8 cellular contexts compared by ENCODE assay signal in genomic region chr13:75695908-75696307, GRCh38. TPM values are rescaled to one million over a fixed set of nuclear protein-coding genes. Genes with fewer than 3 reads are reported as not detected.
DNase-seq lines count a peak whose midpoint lies in the region; ATAC-seq and TF ChIP-seq lines count a peak whose summit lies in the region.
"Not testable (repeated sequence)": the region's sequence is repeated elsewhere in the genome, so short reads cannot be mapped to it uniquely, and the experiment has no call there.

No MANE protein-coding gene starts in this region.

- not testable (repeated sequence) for H3K27ac ChIP-seq in A673 (ENCODE audit: low read depth, low read length, poor library complexity, severe bottlenecking)

- not testable (repeated sequence) for H3K4me1 Mint-ChIP-seq in activated CD4-positive, alpha-beta T cell treated with anti-CD3 and anti-CD28 coated beads, Interleukin-2, amount 10 ng/mL, durations not matched to agents 24 days and 14 days

- H3K9me3 Mint-ChIP-seq in activated CD4-positive, alpha-beta T cell treated with anti-CD3 and anti-CD28 coated beads, Interleukin-2, amount 10 ng/mL, durations not matched to agents 24 days and 14 days, result not testable (repeated sequence)

- not testable (repeated sequence) for H3K4me1 ChIP-seq in A673 (ENCODE audit: insufficient read depth, low read length, poor library complexity, severe bottlenecking)

- H3K36me3 ChIP-seq in A673 (ENCODE audit: insufficient read depth, low read length, poor library complexity, severe bottlenecking), result not testable (repeated sequence)

- not testable (repeated sequence) for H3K27ac Mint-ChIP-seq in activated CD4-positive, alpha-beta T cell treated with anti-CD3 and anti-CD28 coated beads, Interleukin-2, amount 10 ng/mL, durations not matched to agents 24 days and 14 days

- POLR2A ChIA-PET in A673 (lab: Charles Lee; ENCODE audit: low non-redundant PET), result interaction anchor here (0.6 kb wide), 1 partner anchor 1479 kb away, joined by 3 read pairs; no protein-coding TSS in a partner anchor

- not testable (repeated sequence) for H3K9me3 ChIP-seq in A673 (ENCODE audit: low read depth, low read length, poor library complexity, severe bottlenecking)

- H3K4me3 ChIP-seq in A673 (ENCODE audit: low read depth, low read length, poor library complexity, severe bottlenecking), result not testable (repeated sequence)

- H3K4me3 Mint-ChIP-seq in activated CD4-positive, alpha-beta T cell treated with anti-CD3 and anti-CD28 coated beads, Interleukin-2, amount 10 ng/mL, durations not matched to agents 24 days and 14 days, result not testable (repeated sequence)

- not testable (repeated sequence) for H3K36me3 Mint-ChIP-seq in activated CD4-positive, alpha-beta T cell treated with anti-CD3 and anti-CD28 coated beads, Interleukin-2, amount 10 ng/mL, durations not matched to agents 24 days and 14 days (ENCODE audit: low read depth)

- ATAC-seq in GM18858 (IDR thresholded peaks at IDR 0.05; ENCODE audit: unreplicated experiment), result peak; percentile 57
- peak; percentile 47 for ATAC-seq in HG03442 (IDR thresholded peaks at IDR 0.05; ENCODE audit: unreplicated experiment)

- DNase-seq in A673 (ENCODE audit: low spot score), result peak; percentile 75
- DNase-seq in NCI-H748 (lab: John Stamatoyannopoulos, UW; ENCODE audit: unreplicated experiment), result peak; percentile 56
- peak; percentile 90 for DNase-seq in activated CD4-positive, alpha-beta T cell treated with anti-CD3 and anti-CD28 coated beads, Interleukin-2, amount 10 ng/mL, durations not matched to agents 24 days and 14 days
- DNase-seq in central memory CD4-positive, alpha-beta T cell, result peak; percentile 43
- peak; percentile 66 for DNase-seq in iris pigment epithelial cell (ENCODE audit: low read depth)
- DNase-seq in stimulated activated CD4-positive, alpha-beta T cell treated with anti-CD3 and anti-CD28 coated beads, Interleukin-12 subunit alpha, Interleukin-12 subunit beta, amount 100 ng/mL, for 24 hours (ENCODE audit: low read depth in 2 of 2), result peak; percentile 36 to 76

- TF ChIP-seq CTCF in A673 (conservative IDR thresholded peaks at IDR 0.05; ENCODE audit: low read depth, low read length), result peak; percentile 82

- not testable (repeated sequence) for H3K27me3 Mint-ChIP-seq in activated CD4-positive, alpha-beta T cell treated with anti-CD3 and anti-CD28 coated beads, Interleukin-2, amount 10 ng/mL, durations not matched to agents 24 days and 14 days

- BruUV-seq in A673 (replicated peaks; lab: Mats Ljungman, UMichigan), result not testable (repeated sequence)

- not testable (repeated sequence) for H3K27me3 ChIP-seq in A673 (replicated peaks; ENCODE audit: insufficient read depth, low read depth, low read length, poor library complexity)

- intact Hi-C loops in A673 (cut with micrococcal nuclease; ENCODE audit: unreplicated experiment), result loop anchor here (2.0 to 5.0 kb wide), 4 partner anchors 106 to 1206 kb away; no protein-coding TSS in a partner anchor
- intact Hi-C loops in activated CD4-positive, alpha-beta T cell treated with anti-CD3 and anti-CD28 coated beads, Interleukin-2, amount 10 ng/mL, durations not matched to agents 24 days and 14 days (cut with micrococcal nuclease), result loop anchor here (2.0 to 5.0 kb wide), 5 partner anchors 161 to 1207 kb away; no protein-coding TSS in a partner anchor

- CTCF ChIA-PET in A673 (lab: Charles Lee), result interaction anchor here (0.6 to 1.9 kb wide), 7 partner anchors 8 to 1208 kb away, joined by 3 to 7 read pairs (median 3); no protein-coding TSS in a partner anchor

RNA-seq across cellular contexts. Expression of gene LMO7, which starts 59.8 kb away (rescaled TPM):
- 20.3 and 20.7 TPM in 2 replicates for total RNA-seq in A673 (2021)
- 4.3 and 5.8 TPM in 2 replicates for total RNA-seq in activated CD4-positive, alpha-beta T cell treated with anti-CD3 and anti-CD28 coated beads, Interleukin-2, amount 10 ng/mL, durations not matched to agents 24 days and 14 days
